8 cellular contexts compared by ENCODE assay signal in genomic region chr1:203627819-203628184, GRCh38. TPM values are rescaled to one million over a fixed set of nuclear protein-coding genes. Genes with fewer than 3 reads are reported as not detected.
DNase-seq lines count a peak whose midpoint lies in the region; ATAC-seq and TF ChIP-seq lines count a peak whose summit lies in the region.

No MANE protein-coding gene starts in this region.

- H3K4me1 Mint-ChIP-seq in Caco-2 (ENCODE audit: low read depth, unreplicated experiment), result peaks cover 51% of the 10 kb centered on the region

- H3K4me1 ChIP-seq in Caco-2, result peaks cover 39% of the 10 kb centered on the region
- H3K4me1 ChIP-seq in rectal smooth muscle tissue (ENCODE audit: control insufficient read depth, insufficient read depth, low read length), result peaks cover 30% of the 10 kb centered on the region

- no TSS peak for BruUV-seq in Caco-2 (replicated peaks; lab: Mats Ljungman, UMichigan)

- H3K27me3 ChIP-seq in Caco-2 (replicated peaks; ENCODE audit: control insufficient read depth, insufficient read depth, low read length) (no peaks in the 10 kb centered on the region), rectal smooth muscle tissue (ENCODE audit: control insufficient read depth, insufficient read depth, low read length) (no peaks in the 10 kb centered on the region)

- H3K27me3 Mint-ChIP-seq in Caco-2 (ENCODE audit: insufficient read depth, unreplicated experiment), result no peaks in the 10 kb centered on the region

- no peaks in the 10 kb centered on the region for H3K36me3 Mint-ChIP-seq in Caco-2 (ENCODE audit: insufficient read depth, unreplicated experiment)

- H3K36me3 ChIP-seq in Caco-2 (ENCODE audit: control insufficient read depth, insufficient read depth, low read length), result no peaks in the 10 kb centered on the region
- H3K36me3 ChIP-seq in KOPT-K1 (ENCODE audit: insufficient read depth, low read length), result peaks cover 17% of the 10 kb centered on the region
- no peaks in the 10 kb centered on the region for H3K36me3 ChIP-seq in rectal smooth muscle tissue (ENCODE audit: control insufficient read depth, insufficient read depth, low read length)

- POLR2A ChIA-PET in Caco-2 (lab: Charles Lee), result no interaction called here

- H3K27ac ChIP-seq in KOPT-K1 (ENCODE audit: low read depth, low read length, poor library complexity, severe bottlenecking) (peak overlapping the region; percentile 88), rectal smooth muscle tissue (ENCODE audit: low read depth, low read length) (peak overlapping the region; percentile 84)

- intact Hi-C loops in Caco-2 (cut with micrococcal nuclease; ENCODE audit: unreplicated experiment), result loop anchor here (5.0 kb wide), 2 partner anchors 74 to 126 kb away; no protein-coding TSS in a partner anchor
- intact Hi-C loops in left cardiac atrium (cut with DNase I), result loop anchor here (2.0 to 5.0 kb wide), 4 partner anchors 44 to 121 kb away; no protein-coding TSS in a partner anchor

- CTCF ChIA-PET in Caco-2 (lab: Charles Lee), result no interaction called here

- H3K9me3 ChIP-seq in Caco-2, result no peaks in the 10 kb centered on the region
- H3K9me3 ChIP-seq in KOPT-K1 (ENCODE audit: insufficient read depth, low read length, poor library complexity, severe bottlenecking), result no peaks in the 10 kb centered on the region

- peak overlapping the region; percentile 56 for H3K27ac Mint-ChIP-seq in Caco-2 (ENCODE audit: unreplicated experiment)

- peak overlapping the region; percentile 57 for H3K4me3 ChIP-seq in Caco-2 (ENCODE audit: low read depth, low read length)
- H3K4me3 ChIP-seq in rectal smooth muscle tissue (ENCODE audit: low read length), result peak overlapping the region; percentile 82

- H3K4me3 Mint-ChIP-seq in Caco-2 (ENCODE audit: unreplicated experiment), result peak overlapping the region; percentile 82

- H3K9ac ChIP-seq in rectal smooth muscle tissue (ENCODE audit: low read length), result peak overlapping the region; percentile 28

- DNase-seq in Caco-2 (no peak), left cardiac atrium (peak; percentile 39), NCI-H2196 treated with DMSO at 0.1 percent for 48 hours (lab: John Stamatoyannopoulos, UW; ENCODE audit: unreplicated experiment) (no peak)
- peak; percentile 14 for DNase-seq in activated naive CD4-positive, alpha-beta T cell treated with anti-CD3 and anti-CD28 coated beads, Interleukin-2, amount 50 U/mL, for 16 hours

- no peak for TF ChIP-seq CTCF in Caco-2 (IDR thresholded peaks at IDR 0.05; ENCODE audit: insufficient read depth in 1 of 2, low read depth in 1 of 2, low read length in 1 of 2, severe bottlenecking in 1 of 2, unreplicated experiment in 1 of 2)

- no peaks in the 10 kb centered on the region for H3K9me3 Mint-ChIP-seq in Caco-2 (ENCODE audit: unreplicated experiment)

- ATAC-seq in left cardiac atrium, result peak; percentile 3 to 23
- ATAC-seq in GM21723 (IDR thresholded peaks at IDR 0.05; ENCODE audit: unreplicated experiment), result no peak
- ATAC-seq in HG03565 (IDR thresholded peaks at IDR 0.05; ENCODE audit: unreplicated experiment), result no peak

RNA-seq across cellular contexts. Expression of gene ATP2B4, which starts 1.2 kb away (rescaled TPM):
- total RNA-seq in Caco-2 (2022) (13.4 and 14.3 TPM in 2 replicates), left cardiac atrium (100 to 1,000 TPM in 1 of 2 donors, 10 to 100 TPM in 1; 81.4 to 102 TPM)

Comparison
In these comparisons a context has a peak if more than half of its experiments do, and no peak if none do; other contexts are left out.
1. DNase-seq: peak in activated naive CD4-positive, alpha-beta T cell treated with anti-CD3 and anti-CD28 coated beads, Interleukin-2, amount 50 U/mL, for 16 hours (single experiment) and left cardiac atrium (single experiment); none in Caco-2 (0 of 2) and NCI-H2196 treated with DMSO at 0.1 percent for 48 hours (single experiment).
2. ATAC-seq: peak in left cardiac atrium (2 of 2); none in GM21723 (single experiment) and HG03565 (single experiment).